Comparison of ENCODE assay signal across 1 cellular context in genomic region chr3:31105438-31106077, GRCh38.
TF ChIP-seq lines count a peak whose summit lies in the region.

No MANE protein-coding gene starts in this region.

TF ChIP-seq in K562, 482 proteins besides CTCF, POLR2A, EP300 and RAD21 (continued from another document):
- peak; percentile 19; the same call in 1 of the 2 replicates for TF ChIP-seq ZNF79 (CRISPR knock-in tag; IDR thresholded peaks at IDR 0.05; ENCODE audit: low read depth)
- TF ChIP-seq CBFA2T3 (IDR thresholded peaks at IDR 0.05), result 0 out of 2 replicates have a peak, but pooled peaks have one; percentile 7
- peak; percentile 75; the same call in 1 of the 2 replicates for TF ChIP-seq ZBTB9 (CRISPR knock-in tag; IDR thresholded peaks at IDR 0.05)
- TF ChIP-seq MAFF (IDR thresholded peaks at IDR 0.05; ENCODE audit: low read length), result peak; percentile 75
- TF ChIP-seq SRSF9 (IDR thresholded peaks at IDR 0.05; ENCODE audit: borderline replicate concordance, low read depth, low read length), result no peak
- TF ChIP-seq ZNF316 (IDR thresholded peaks at IDR 0.05), result peak; percentile 84
- TF ChIP-seq PREB (CRISPR knock-in tag; IDR thresholded peaks at IDR 0.05), result no peak
- TF ChIP-seq ARID1B (IDR thresholded peaks at IDR 0.05), result peak; percentile 42; the same call in 1 of the 2 replicates
- TF ChIP-seq, protein P1, sequence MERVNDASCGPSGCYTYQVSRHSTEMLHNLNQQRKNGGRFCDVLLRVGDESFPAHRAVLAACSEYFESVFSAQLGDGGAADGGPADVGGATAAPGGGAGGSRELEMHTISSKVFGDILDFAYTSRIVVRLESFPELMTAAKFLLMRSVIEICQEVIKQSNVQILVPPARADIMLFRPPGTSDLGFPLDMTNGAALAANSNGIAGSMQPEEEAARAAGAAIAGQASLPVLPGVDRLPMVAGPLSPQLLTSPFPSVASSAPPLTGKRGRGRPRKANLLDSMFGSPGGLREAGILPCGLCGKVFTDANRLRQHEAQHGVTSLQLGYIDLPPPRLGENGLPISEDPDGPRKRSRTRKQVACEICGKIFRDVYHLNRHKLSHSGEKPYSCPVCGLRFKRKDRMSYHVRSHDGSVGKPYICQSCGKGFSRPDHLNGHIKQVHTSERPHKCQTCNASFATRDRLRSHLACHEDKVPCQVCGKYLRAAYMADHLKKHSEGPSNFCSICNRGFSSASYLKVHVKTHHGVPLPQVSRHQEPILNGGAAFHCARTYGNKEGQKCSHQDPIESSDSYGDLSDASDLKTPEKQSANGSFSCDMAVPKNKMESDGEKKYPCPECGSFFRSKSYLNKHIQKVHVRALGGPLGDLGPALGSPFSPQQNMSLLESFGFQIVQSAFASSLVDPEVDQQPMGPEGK (CRISPR knock-in tag; IDR thresholded peaks at IDR 0.05; ENCODE audit: borderline replicate concordance), result no peak
- TF ChIP-seq YY1 (IDR thresholded peaks at IDR 0.05; ENCODE audit: borderline replicate concordance in 1 of 3, control insufficient read depth in 1 of 3, extremely low read depth in 1 of 3, insufficient read depth in 3 of 3, insufficient read length in 1 of 3, insufficient replicate concordance in 2 of 3, low read depth in 1 of 3, low read length in 2 of 3), result peak in 1 of 3 experiments; percentile 45
- peak; percentile 92 for TF ChIP-seq BACH1 (tag; IDR thresholded peaks at IDR 0.05)
- peak; percentile 57 for TF ChIP-seq MAFG (tag; conservative IDR thresholded peaks at IDR 0.05)
